In the genomic region with DNA sequence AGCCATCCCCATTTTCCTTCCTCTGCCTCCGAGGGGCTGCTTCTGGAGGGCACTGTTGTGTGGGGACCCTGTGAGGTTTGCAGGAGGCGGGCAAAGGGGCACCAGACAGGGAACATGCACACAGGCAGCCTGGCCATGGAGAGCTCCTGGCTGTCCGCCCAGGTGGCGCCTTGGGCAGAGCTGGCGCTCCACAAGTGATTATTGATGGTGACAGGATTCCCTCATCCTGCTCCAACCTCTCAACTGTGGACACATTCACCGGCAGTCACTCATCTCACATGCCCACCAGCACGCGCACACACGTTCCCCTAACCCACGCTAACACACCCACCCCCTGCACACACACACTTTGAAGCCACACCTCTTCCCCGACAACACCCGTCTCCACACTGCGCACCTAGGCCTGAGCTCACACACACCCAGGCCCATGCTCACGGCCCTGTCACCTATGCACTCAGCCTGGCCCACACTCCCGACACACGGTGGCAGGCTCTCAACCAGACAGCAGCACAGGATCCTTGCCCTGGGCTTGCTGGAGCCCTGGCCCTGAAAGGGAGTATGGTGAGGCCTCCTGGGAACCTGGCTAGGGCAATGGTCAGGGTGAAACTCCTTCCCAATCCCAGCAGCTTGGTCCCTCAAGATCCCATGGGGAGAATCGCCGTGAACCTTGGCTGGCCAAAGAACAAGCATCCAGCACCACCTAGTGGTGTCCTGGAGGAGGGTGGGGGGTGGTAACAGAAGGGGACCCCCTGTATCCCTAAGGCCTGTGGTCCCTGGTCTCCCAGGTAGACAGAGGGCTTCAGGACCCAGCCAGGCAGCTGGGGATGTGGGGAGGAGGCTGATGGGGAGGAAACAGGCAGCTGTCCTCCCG, we compare ENCODE assay signal across 1 cellular context.
TF ChIP-seq lines count a peak whose summit lies in the region.

No MANE protein-coding gene starts in this region.

TF ChIP-seq in HepG2, 621 proteins besides CTCF, POLR2A, EP300 and RAD21 (continued from another document and continues in another):
- no peak for TF ChIP-seq NFRKB (IDR thresholded peaks at IDR 0.05)
- TF ChIP-seq ZMYM4 (CRISPR knock-in tag; IDR thresholded peaks at IDR 0.05): 0 out of 2 replicates have a peak, but pooled peaks have one; percentile 15
- 0 out of 2 replicates have a peak, but pooled peaks have one; percentile 31 for TF ChIP-seq MIER2 (CRISPR knock-in tag; IDR thresholded peaks at IDR 0.05)
- 0 out of 2 replicates have a peak, but pooled peaks have one; percentile 48 for TF ChIP-seq ZNF709 (CRISPR knock-in tag; IDR thresholded peaks at IDR 0.05)
- TF ChIP-seq HNF4A (CRISPR knock-in tag; IDR thresholded peaks at IDR 0.05): peak; percentile 24; the same call in 1 of the 2 replicates
- 0 out of 2 replicates have a peak, but pooled peaks have one; percentile 61 for TF ChIP-seq ZNF263 (CRISPR knock-in tag; IDR thresholded peaks at IDR 0.05)
- no peak for TF ChIP-seq SOX5 (CRISPR knock-in tag; IDR thresholded peaks at IDR 0.05; ENCODE audit: borderline replicate concordance)
- peak; percentile 28; the same call in 1 of the 2 replicates for TF ChIP-seq ELF3 (CRISPR knock-in tag; IDR thresholded peaks at IDR 0.05)
- TF ChIP-seq ZNF282 (IDR thresholded peaks at IDR 0.05; ENCODE audit: partially characterized antibody): no peak
- TF ChIP-seq ZNF274 (CRISPR knock-in tag; IDR thresholded peaks at IDR 0.05): peak; percentile 85; the same call in 1 of the 2 replicates
- TF ChIP-seq, protein P1, sequence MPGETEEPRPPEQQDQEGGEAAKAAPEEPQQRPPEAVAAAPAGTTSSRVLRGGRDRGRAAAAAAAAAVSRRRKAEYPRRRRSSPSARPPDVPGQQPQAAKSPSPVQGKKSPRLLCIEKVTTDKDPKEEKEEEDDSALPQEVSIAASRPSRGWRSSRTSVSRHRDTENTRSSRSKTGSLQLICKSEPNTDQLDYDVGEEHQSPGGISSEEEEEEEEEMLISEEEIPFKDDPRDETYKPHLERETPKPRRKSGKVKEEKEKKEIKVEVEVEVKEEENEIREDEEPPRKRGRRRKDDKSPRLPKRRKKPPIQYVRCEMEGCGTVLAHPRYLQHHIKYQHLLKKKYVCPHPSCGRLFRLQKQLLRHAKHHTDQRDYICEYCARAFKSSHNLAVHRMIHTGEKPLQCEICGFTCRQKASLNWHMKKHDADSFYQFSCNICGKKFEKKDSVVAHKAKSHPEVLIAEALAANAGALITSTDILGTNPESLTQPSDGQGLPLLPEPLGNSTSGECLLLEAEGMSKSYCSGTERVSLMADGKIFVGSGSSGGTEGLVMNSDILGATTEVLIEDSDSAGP (CRISPR knock-in tag; IDR thresholded peaks at IDR 0.05; ENCODE audit: borderline replicate concordance): peak; percentile 87
- TF ChIP-seq, protein P2, sequence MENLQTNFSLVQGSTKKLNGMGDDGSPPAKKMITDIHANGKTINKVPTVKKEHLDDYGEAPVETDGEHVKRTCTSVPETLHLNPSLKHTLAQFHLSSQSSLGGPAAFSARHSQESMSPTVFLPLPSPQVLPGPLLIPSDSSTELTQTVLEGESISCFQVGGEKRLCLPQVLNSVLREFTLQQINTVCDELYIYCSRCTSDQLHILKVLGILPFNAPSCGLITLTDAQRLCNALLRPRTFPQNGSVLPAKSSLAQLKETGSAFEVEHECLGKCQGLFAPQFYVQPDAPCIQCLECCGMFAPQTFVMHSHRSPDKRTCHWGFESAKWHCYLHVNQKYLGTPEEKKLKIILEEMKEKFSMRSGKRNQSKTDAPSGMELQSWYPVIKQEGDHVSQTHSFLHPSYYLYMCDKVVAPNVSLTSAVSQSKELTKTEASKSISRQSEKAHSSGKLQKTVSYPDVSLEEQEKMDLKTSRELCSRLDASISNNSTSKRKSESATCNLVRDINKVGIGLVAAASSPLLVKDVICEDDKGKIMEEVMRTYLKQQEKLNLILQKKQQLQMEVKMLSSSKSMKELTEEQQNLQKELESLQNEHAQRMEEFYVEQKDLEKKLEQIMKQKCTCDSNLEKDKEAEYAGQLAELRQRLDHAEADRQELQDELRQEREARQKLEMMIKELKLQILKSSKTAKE (CRISPR knock-in tag; IDR thresholded peaks at IDR 0.05; ENCODE audit: borderline replicate concordance): peak; percentile 60; the same call in 1 of the 2 replicates
- TF ChIP-seq, protein P3, sequence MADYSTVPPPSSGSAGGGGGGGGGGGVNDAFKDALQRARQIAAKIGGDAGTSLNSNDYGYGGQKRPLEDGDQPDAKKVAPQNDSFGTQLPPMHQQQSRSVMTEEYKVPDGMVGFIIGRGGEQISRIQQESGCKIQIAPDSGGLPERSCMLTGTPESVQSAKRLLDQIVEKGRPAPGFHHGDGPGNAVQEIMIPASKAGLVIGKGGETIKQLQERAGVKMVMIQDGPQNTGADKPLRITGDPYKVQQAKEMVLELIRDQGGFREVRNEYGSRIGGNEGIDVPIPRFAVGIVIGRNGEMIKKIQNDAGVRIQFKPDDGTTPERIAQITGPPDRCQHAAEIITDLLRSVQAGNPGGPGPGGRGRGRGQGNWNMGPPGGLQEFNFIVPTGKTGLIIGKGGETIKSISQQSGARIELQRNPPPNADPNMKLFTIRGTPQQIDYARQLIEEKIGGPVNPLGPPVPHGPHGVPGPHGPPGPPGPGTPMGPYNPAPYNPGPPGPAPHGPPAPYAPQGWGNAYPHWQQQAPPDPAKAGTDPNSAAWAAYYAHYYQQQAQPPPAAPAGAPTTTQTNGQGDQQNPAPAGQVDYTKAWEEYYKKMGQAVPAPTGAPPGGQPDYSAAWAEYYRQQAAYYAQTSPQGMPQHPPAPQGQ (CRISPR knock-in tag; IDR thresholded peaks at IDR 0.05; ENCODE audit: borderline replicate concordance): peak; percentile 34; the same call in 1 of the 2 replicates
- TF ChIP-seq, protein P4, sequence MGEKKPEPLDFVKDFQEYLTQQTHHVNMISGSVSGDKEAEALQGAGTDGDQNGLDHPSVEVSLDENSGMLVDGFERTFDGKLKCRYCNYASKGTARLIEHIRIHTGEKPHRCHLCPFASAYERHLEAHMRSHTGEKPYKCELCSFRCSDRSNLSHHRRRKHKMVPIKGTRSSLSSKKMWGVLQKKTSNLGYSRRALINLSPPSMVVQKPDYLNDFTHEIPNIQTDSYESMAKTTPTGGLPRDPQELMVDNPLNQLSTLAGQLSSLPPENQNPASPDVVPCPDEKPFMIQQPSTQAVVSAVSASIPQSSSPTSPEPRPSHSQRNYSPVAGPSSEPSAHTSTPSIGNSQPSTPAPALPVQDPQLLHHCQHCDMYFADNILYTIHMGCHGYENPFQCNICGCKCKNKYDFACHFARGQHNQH (CRISPR knock-in tag; IDR thresholded peaks at IDR 0.05): peak; percentile 47; the same call in 1 of the 2 replicates
- TF ChIP-seq, protein P5, sequence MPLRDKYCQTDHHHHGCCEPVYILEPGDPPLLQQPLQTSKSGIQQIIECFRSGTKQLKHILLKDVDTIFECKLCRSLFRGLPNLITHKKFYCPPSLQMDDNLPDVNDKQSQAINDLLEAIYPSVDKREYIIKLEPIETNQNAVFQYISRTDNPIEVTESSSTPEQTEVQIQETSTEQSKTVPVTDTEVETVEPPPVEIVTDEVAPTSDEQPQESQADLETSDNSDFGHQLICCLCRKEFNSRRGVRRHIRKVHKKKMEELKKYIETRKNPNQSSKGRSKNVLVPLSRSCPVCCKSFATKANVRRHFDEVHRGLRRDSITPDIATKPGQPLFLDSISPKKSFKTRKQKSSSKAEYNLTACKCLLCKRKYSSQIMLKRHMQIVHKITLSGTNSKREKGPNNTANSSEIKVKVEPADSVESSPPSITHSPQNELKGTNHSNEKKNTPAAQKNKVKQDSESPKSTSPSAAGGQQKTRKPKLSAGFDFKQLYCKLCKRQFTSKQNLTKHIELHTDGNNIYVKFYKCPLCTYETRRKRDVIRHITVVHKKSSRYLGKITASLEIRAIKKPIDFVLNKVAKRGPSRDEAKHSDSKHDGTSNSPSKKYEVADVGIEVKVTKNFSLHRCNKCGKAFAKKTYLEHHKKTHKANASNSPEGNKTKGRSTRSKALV (CRISPR knock-in tag; IDR thresholded peaks at IDR 0.05): 0 out of 2 replicates have a peak, but pooled peaks have one; percentile 50
- peak; percentile 30 for TF ChIP-seq HNRNPLL (IDR thresholded peaks at IDR 0.05; ENCODE audit: low read depth, low read length, poor library complexity, severe bottlenecking)
- TF ChIP-seq, protein P6, sequence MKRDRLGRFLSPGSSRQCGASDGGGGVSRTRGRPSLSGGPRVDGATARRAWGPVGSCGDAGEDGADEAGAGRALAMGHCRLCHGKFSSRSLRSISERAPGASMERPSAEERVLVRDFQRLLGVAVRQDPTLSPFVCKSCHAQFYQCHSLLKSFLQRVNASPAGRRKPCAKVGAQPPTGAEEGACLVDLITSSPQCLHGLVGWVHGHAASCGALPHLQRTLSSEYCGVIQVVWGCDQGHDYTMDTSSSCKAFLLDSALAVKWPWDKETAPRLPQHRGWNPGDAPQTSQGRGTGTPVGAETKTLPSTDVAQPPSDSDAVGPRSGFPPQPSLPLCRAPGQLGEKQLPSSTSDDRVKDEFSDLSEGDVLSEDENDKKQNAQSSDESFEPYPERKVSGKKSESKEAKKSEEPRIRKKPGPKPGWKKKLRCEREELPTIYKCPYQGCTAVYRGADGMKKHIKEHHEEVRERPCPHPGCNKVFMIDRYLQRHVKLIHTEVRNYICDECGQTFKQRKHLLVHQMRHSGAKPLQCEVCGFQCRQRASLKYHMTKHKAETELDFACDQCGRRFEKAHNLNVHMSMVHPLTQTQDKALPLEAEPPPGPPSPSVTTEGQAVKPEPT (CRISPR knock-in tag; IDR thresholded peaks at IDR 0.05; ENCODE audit: low read depth): peak; percentile 85; the same call in 1 of the 2 replicates
- TF ChIP-seq SMC3 (IDR thresholded peaks at IDR 0.05; ENCODE audit: low read length): peak; percentile 69
- peak; percentile 62; the same call in 1 of the 2 replicates for TF ChIP-seq MXD4 (CRISPR knock-in tag; IDR thresholded peaks at IDR 0.05)
- TF ChIP-seq ARNT2 (CRISPR knock-in tag; IDR thresholded peaks at IDR 0.05; ENCODE audit: low read depth): peak; percentile 73; the same call in 1 of the 2 replicates
- TF ChIP-seq ZNF383 (CRISPR knock-in tag; IDR thresholded peaks at IDR 0.05; ENCODE audit: borderline replicate concordance): peak; percentile 88
- TF ChIP-seq IRF2 (CRISPR knock-in tag; IDR thresholded peaks at IDR 0.05): peak; percentile 87
- TF ChIP-seq, protein P7, sequence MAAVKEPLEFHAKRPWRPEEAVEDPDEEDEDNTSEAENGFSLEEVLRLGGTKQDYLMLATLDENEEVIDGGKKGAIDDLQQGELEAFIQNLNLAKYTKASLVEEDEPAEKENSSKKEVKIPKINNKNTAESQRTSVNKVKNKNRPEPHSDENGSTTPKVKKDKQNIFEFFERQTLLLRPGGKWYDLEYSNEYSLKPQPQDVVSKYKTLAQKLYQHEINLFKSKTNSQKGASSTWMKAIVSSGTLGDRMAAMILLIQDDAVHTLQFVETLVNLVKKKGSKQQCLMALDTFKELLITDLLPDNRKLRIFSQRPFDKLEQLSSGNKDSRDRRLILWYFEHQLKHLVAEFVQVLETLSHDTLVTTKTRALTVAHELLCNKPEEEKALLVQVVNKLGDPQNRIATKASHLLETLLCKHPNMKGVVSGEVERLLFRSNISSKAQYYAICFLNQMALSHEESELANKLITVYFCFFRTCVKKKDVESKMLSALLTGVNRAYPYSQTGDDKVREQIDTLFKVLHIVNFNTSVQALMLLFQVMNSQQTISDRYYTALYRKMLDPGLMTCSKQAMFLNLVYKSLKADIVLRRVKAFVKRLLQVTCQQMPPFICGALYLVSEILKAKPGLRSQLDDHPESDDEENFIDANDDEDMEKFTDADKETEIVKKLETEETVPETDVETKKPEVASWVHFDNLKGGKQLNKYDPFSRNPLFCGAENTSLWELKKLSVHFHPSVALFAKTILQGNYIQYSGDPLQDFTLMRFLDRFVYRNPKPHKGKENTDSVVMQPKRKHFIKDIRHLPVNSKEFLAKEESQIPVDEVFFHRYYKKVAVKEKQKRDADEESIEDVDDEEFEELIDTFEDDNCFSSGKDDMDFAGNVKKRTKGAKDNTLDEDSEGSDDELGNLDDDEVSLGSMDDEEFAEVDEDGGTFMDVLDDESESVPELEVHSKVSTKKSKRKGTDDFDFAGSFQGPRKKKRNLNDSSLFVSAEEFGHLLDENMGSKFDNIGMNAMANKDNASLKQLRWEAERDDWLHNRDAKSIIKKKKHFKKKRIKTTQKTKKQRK (IDR thresholded peaks at IDR 0.05; ENCODE audit: low read length): no peak
- peak; percentile 81; the same call in 1 of the 2 replicates for TF ChIP-seq KDM5B (CRISPR knock-in tag; IDR thresholded peaks at IDR 0.05; ENCODE audit: borderline replicate concordance)
- peak; percentile 61 for TF ChIP-seq HIVEP1 (CRISPR knock-in tag; IDR thresholded peaks at IDR 0.05)
- TF ChIP-seq KLF16 (CRISPR knock-in tag; IDR thresholded peaks at IDR 0.05): peak in 1 of 2 experiments; percentile 51; a peak in 1 of 4 replicates
- TF ChIP-seq, protein P8, sequence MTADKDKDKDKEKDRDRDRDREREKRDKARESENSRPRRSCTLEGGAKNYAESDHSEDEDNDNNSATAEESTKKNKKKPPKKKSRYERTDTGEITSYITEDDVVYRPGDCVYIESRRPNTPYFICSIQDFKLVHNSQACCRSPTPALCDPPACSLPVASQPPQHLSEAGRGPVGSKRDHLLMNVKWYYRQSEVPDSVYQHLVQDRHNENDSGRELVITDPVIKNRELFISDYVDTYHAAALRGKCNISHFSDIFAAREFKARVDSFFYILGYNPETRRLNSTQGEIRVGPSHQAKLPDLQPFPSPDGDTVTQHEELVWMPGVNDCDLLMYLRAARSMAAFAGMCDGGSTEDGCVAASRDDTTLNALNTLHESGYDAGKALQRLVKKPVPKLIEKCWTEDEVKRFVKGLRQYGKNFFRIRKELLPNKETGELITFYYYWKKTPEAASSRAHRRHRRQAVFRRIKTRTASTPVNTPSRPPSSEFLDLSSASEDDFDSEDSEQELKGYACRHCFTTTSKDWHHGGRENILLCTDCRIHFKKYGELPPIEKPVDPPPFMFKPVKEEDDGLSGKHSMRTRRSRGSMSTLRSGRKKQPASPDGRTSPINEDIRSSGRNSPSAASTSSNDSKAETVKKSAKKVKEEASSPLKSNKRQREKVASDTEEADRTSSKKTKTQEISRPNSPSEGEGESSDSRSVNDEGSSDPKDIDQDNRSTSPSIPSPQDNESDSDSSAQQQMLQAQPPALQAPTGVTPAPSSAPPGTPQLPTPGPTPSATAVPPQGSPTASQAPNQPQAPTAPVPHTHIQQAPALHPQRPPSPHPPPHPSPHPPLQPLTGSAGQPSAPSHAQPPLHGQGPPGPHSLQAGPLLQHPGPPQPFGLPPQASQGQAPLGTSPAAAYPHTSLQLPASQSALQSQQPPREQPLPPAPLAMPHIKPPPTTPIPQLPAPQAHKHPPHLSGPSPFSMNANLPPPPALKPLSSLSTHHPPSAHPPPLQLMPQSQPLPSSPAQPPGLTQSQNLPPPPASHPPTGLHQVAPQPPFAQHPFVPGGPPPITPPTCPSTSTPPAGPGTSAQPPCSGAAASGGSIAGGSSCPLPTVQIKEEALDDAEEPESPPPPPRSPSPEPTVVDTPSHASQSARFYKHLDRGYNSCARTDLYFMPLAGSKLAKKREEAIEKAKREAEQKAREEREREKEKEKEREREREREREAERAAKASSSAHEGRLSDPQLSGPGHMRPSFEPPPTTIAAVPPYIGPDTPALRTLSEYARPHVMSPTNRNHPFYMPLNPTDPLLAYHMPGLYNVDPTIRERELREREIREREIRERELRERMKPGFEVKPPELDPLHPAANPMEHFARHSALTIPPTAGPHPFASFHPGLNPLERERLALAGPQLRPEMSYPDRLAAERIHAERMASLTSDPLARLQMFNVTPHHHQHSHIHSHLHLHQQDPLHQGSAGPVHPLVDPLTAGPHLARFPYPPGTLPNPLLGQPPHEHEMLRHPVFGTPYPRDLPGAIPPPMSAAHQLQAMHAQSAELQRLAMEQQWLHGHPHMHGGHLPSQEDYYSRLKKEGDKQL (CRISPR knock-in tag; IDR thresholded peaks at IDR 0.05; ENCODE audit: low read depth): no peak
